In the genomic region with DNA sequence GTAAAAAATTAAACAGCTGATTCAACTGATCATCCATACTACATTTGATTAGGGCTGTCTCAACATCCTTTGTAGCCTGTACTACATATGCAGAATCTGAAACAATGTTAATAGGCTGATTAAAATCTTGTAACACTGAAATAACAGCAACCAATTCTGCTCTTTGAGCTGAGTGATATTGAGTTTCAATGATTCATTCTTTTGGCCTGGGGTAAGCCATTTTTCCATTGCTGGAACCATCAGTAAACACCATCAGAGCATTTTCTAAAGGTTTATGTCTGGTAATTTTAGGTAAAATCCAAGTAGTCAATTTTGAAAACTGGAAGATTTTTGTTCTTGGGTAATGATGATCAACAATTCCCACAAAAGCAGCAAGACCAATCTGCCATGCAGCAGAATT, we compare ENCODE assay signal across 11 cellular contexts. TPM values are rescaled to one million over a fixed set of nuclear protein-coding genes. Genes with fewer than 3 reads are reported as not detected.
"Had no signal": no experiment of that assay in that cellular context is flagged by ENCODE, and none has a peak within 500 bp of the region (broad histone marks: within the 10 kb centered on the region; RNA-seq: fewer than 3 reads in every experiment).

No MANE protein-coding gene starts in this region.

RNA-seq across cellular contexts. Expression of gene DBET, which starts 45.7 kb away (rescaled TPM):
- total RNA-seq: activated B cell treated with CpG ODN at 0.5 μM for 24 hours; activated CD4-positive, alpha-beta memory T cell treated with anti-CD3 and anti-CD28 coated beads for 36 hours; activated CD4-positive, alpha-beta T cell treated with anti-CD3 and anti-CD28 coated beads, Interleukin-2, amount 10 ng/mL, durations not matched to agents 7 days and 5 days; activated naive CD4-positive, alpha-beta T cell treated with anti-CD3 and anti-CD28 coated beads, Interleukin-2, amount 50 U/mL, for 72 hours; ascending aorta; body of pancreas; bronchial epithelial cell; chondrocyte; MCF 10A; Right ventricle myocardium inferior; T-helper 17 cell had no signal
